29 cellular contexts compared by ENCODE assay signal in genomic region chr10:116071453-116072148, GRCh38.
"Had no signal": no experiment of that assay in that cellular context is flagged by ENCODE, and none has a peak within 500 bp of the region (broad histone marks: within the 10 kb centered on the region; RNA-seq: fewer than 3 reads in every experiment).

No MANE protein-coding gene starts in this region.

- H3K4me1 Mint-ChIP-seq: activated B cell treated with CpG ODN at 0.5 μM for 24 hours; activated CD4-positive, alpha-beta T cell treated with anti-CD3 and anti-CD28 coated beads, Interleukin-2, amount 10 ng/mL, durations not matched to agents 24 days and 14 days; activated naive CD8-positive, alpha-beta T cell treated with anti-CD3 and anti-CD28 coated beads, Interleukin-2, amount 50 U/mL, for 24 hours; central memory CD8-positive, alpha-beta T cell; T-cell had no signal

- DNase-seq: activated B cell treated with CpG ODN at 0.5 μM for 24 hours; activated CD4-positive, alpha-beta memory T cell treated with anti-CD3 and anti-CD28 coated beads for 36 hours; activated CD4-positive, alpha-beta T cell treated with anti-CD3 and anti-CD28 coated beads for 1 hour; activated CD4-positive, alpha-beta T cell treated with anti-CD3 and anti-CD28 coated beads, Interleukin-2, amount 10 ng/mL, durations not matched to agents 24 days and 14 days; activated CD8-positive, alpha-beta memory T cell treated with anti-CD3 and anti-CD28 coated beads for 24 hours; activated effector memory CD4-positive, alpha-beta T cell treated with anti-CD3 and anti-CD28 coated beads, Interleukin-2, amount 50 U/mL, for 16 hours; activated naive CD4-positive, alpha-beta T cell treated with Interleukin-2 at 50 U/mL for 16 hours; activated naive CD8-positive, alpha-beta T cell treated with anti-CD3 and anti-CD28 coated beads, Interleukin-2, amount 50 U/mL, for 24 hours; activated T-cell treated with anti-CD3 and anti-CD28 coated beads, Interleukin-2, amount 50 U/mL, for 4 hours; amniotic stem cell; body of pancreas; MM.1S; NCI-H1105; NCI-H1436; NCI-H1694 treated with DMSO at 0.1 percent for 48 hours; NCI-H2029 treated with DMSO at 0.1 percent for 48 hours; NCI-H345; NCI-H510A treated with DMSO at 0.1 percent for 48 hours; NCI-H69; NK-92 treated with Interleukin-12 subunit alpha and Interleukin-12 subunit beta, amount 100 ng/mL, for 24 hours; OCI-M1; RPMI8226; T-cell; T-helper 2 cell; T1000 had no signal

- H3K36me3 Mint-ChIP-seq: activated CD4-positive, alpha-beta memory T cell treated with anti-CD3 and anti-CD28 coated beads for 36 hours; activated naive CD4-positive, alpha-beta T cell treated with anti-CD3 and anti-CD28 coated beads, Interleukin-2, amount 50 U/mL, for 72 hours; T-cell had no signal

- ATAC-seq: activated naive CD4-positive, alpha-beta T cell treated with anti-CD3 and anti-CD28 coated beads, Interleukin-2, amount 50 U/mL, for 72 hours; activated naive CD8-positive, alpha-beta T cell treated with anti-CD3 and anti-CD28 coated beads, Interleukin-2, amount 50 U/mL, for 24 hours; activated T-cell treated with anti-CD3 and anti-CD28 coated beads, Interleukin-2, amount 50 U/mL, for 4 hours; body of pancreas; Panc1; Right ventricle myocardium inferior; T-cell had no signal

- H3K9me3 Mint-ChIP-seq: activated B cell treated with CpG ODN at 0.5 μM for 24 hours; activated CD4-positive, alpha-beta memory T cell treated with anti-CD3 and anti-CD28 coated beads for 36 hours; activated CD4-positive, alpha-beta T cell treated with anti-CD3 and anti-CD28 coated beads, Interleukin-2, amount 10 ng/mL, durations not matched to agents 24 days and 14 days; activated naive CD8-positive, alpha-beta T cell treated with anti-CD3 and anti-CD28 coated beads, Interleukin-2, amount 50 U/mL, for 24 hours; activated T-cell treated with anti-CD3 and anti-CD28 coated beads, Interleukin-2, amount 50 U/mL, for 4 hours; central memory CD8-positive, alpha-beta T cell had no signal

- H3K27me3 Mint-ChIP-seq: activated B cell treated with CpG ODN at 0.5 μM for 24 hours; activated CD4-positive, alpha-beta memory T cell treated with anti-CD3 and anti-CD28 coated beads for 36 hours; activated CD4-positive, alpha-beta T cell treated with anti-CD3 and anti-CD28 coated beads, Interleukin-2, amount 10 ng/mL, durations not matched to agents 24 days and 14 days; activated naive CD8-positive, alpha-beta T cell treated with anti-CD3 and anti-CD28 coated beads, Interleukin-2, amount 50 U/mL, for 24 hours; central memory CD8-positive, alpha-beta T cell; T-cell had no signal

- H3K4me3 Mint-ChIP-seq: activated B cell treated with CpG ODN at 0.5 μM for 24 hours; activated CD4-positive, alpha-beta memory T cell treated with anti-CD3 and anti-CD28 coated beads for 36 hours; activated CD4-positive, alpha-beta T cell treated with anti-CD3 and anti-CD28 coated beads, Interleukin-2, amount 10 ng/mL, durations not matched to agents 24 days and 14 days; activated naive CD8-positive, alpha-beta T cell treated with anti-CD3 and anti-CD28 coated beads, Interleukin-2, amount 50 U/mL, for 24 hours; activated T-cell treated with anti-CD3 and anti-CD28 coated beads, Interleukin-2, amount 50 U/mL, for 4 hours; central memory CD8-positive, alpha-beta T cell; T-cell had no signal

- H3K27ac Mint-ChIP-seq: activated B cell treated with CpG ODN at 0.5 μM for 24 hours; activated CD4-positive, alpha-beta memory T cell treated with anti-CD3 and anti-CD28 coated beads for 36 hours; activated CD4-positive, alpha-beta T cell treated with anti-CD3 and anti-CD28 coated beads, Interleukin-2, amount 10 ng/mL, durations not matched to agents 24 days and 14 days; activated naive CD4-positive, alpha-beta T cell treated with anti-CD3 and anti-CD28 coated beads, Interleukin-2, amount 50 U/mL, for 72 hours; activated naive CD8-positive, alpha-beta T cell treated with anti-CD3 and anti-CD28 coated beads, Interleukin-2, amount 50 U/mL, for 24 hours; T-cell had no signal
